8 cellular contexts compared by ENCODE assay signal in genomic region chr3:32172420-32172819, GRCh38.
"Had no signal": no experiment of that assay in that cellular context is flagged by ENCODE, and none has a peak within 500 bp of the region (broad histone marks: within the 10 kb centered on the region; RNA-seq: fewer than 3 reads in every experiment).

No MANE protein-coding gene starts in this region.

- H3K4me3 ChIP-seq: GM12878 had no signal

- DNase-seq: GDM1, GF-D8 had no signal

- ATAC-seq: GM12878 had no signal

- FAIRE-seq: G401.6, GM12878, GM12891, GM12892, GM18507, GM19239 had no signal
